25 cellular contexts compared by ENCODE assay signal in the genomic region with DNA sequence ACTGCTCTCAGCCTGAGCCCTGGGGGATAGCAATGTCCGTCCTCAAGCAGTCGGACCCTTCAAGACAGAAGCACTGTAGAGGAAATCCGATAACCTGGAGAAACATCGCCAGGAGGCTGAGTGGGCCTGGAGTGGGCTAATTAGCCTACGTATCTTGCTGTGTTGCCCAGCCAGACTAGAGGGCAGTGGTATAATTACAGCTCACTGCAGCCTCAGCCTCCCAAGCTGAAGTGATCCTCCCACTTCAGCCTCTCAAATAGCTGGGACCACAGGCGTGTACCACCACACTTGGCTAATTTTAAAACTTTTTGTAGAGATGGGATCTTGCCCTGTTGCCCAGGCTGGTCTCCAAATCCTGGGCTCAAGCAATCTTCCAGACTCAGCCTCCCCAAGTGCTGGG. TPM values are rescaled to one million over a fixed set of nuclear protein-coding genes. Genes with fewer than 3 reads are reported as not detected.
"Had no signal": no experiment of that assay in that cellular context is flagged by ENCODE, and none has a peak within 500 bp of the region (broad histone marks: within the 10 kb centered on the region; RNA-seq: fewer than 3 reads in every experiment).

No MANE protein-coding gene starts in this region.

- H3K36me3 ChIP-seq: esophagus squamous epithelium, gastroesophageal sphincter, left ventricle myocardium inferior, lower lobe of right lung, tibial artery, upper lobe of left lung, uterus had no signal

- H3K4me1 Mint-ChIP-seq: memory B cell had no signal

- H3K27ac ChIP-seq: esophagus squamous epithelium, gastroesophageal sphincter, left ventricle myocardium inferior, lower lobe of right lung, tibial artery, upper lobe of left lung, uterus had no signal

- ATAC-seq: gastroesophageal sphincter, lower lobe of right lung, natural killer cell had no signal

- H3K4me3 Mint-ChIP-seq: dendritic cell treated with granulocyte-macrophage colony-stimulating factor and Interleukin-4, amounts not matched to agents 40 ng/mL and 50 ng/mL, for 4 days; immature natural killer cell; memory B cell; mesothelial cell of epicardium; natural killer cell had no signal

- H3K9me3 Mint-ChIP-seq: dendritic cell treated with granulocyte-macrophage colony-stimulating factor and Interleukin-4, amounts not matched to agents 40 ng/mL and 50 ng/mL, for 4 days; immature natural killer cell; natural killer cell had no signal

- H3K4me1 ChIP-seq: esophagus squamous epithelium, gastroesophageal sphincter, left ventricle myocardium inferior, lower lobe of right lung, uterus had no signal

- DNase-seq: esophagus squamous epithelium; foreskin fibroblast; glutamatergic neuron; immature natural killer cell; left ventricle myocardium inferior; lower lobe of right lung; natural killer cell; posterior cingulate gyrus; small intestine; stimulated activated CD4-positive, alpha-beta T cell treated with anti-CD3 and anti-CD28 coated beads, Interleukin-2, amount 100 ng/mL, for 48 hours; stimulated activated naive CD4-positive, alpha-beta T cell treated with Interleukin-2 at 50 U/mL for 16 hours; tibial artery; upper lobe of left lung; uterus had no signal

- H3K27me3 ChIP-seq: esophagus squamous epithelium, gastroesophageal sphincter, tibial artery, upper lobe of left lung, uterus had no signal

- H3K36me3 Mint-ChIP-seq: immature natural killer cell, memory B cell, mesothelial cell of epicardium, natural killer cell had no signal

- H3K4me3 ChIP-seq: esophagus squamous epithelium, gastroesophageal sphincter, left ventricle myocardium inferior, lower lobe of right lung, tibial artery, upper lobe of left lung, uterus had no signal

- H3K9me3 ChIP-seq: esophagus squamous epithelium, gastroesophageal sphincter, left ventricle myocardium inferior, lower lobe of right lung, tibial artery, upper lobe of left lung, uterus had no signal

- H3K27ac Mint-ChIP-seq: dendritic cell treated with granulocyte-macrophage colony-stimulating factor and Interleukin-4, amounts not matched to agents 40 ng/mL and 50 ng/mL, for 4 days; immature natural killer cell; memory B cell; mesothelial cell of epicardium; natural killer cell had no signal

RNA-seq across cellular contexts. Expression of a gene that starts 21.7 kb away (rescaled TPM):
- total RNA-seq: epithelial cell of proximal tubule, esophagus squamous epithelium, gastroesophageal sphincter, left ventricle myocardium inferior, lower lobe of right lung, mesothelial cell of epicardium, mucosa of gallbladder, myocyte, natural killer cell, omental fat pad, pulmonary artery endothelial cell, temporal lobe, upper lobe of left lung, uterus had no signal
- polyA plus RNA-seq: immature natural killer cell, keratinocyte, small intestine had no signal
